Comparison of ENCODE assay signal across 8 cellular contexts in genomic region chr16:71526111-71526998, GRCh38. TPM values are rescaled to one million over a fixed set of nuclear protein-coding genes. Genes with fewer than 3 reads are reported as not detected.
A peak's percentile ranks its signal among the peaks of the same experiment; 100 is the strongest.
DNase-seq lines count a peak whose midpoint lies in the region; ATAC-seq and TF ChIP-seq lines count a peak whose summit lies in the region.

TSS of gene CHST4 (plus strand) at chr16:71526426. CDS start at chr16:71536678, 10,252 bp downstream.

- H3K27me3 ChIP-seq in adipocyte (replicated peaks; ENCODE audit: control insufficient read depth, insufficient read depth, low read length) (peaks cover 27% of the 10 kb centered on the region), mesenchymal stem cell (ENCODE audit: control insufficient read depth in 1 of 2, insufficient read depth in 1 of 2, low read length in 2 of 2) (peaks cover 22 to 31% of the 10 kb centered on the region in 2 experiments), spleen (replicated peaks in 1 of 7) (peaks cover 0 to 42% (median 6%) of the 10 kb centered on the region in 7 donors)

- H3K4me1 ChIP-seq in adipocyte (ENCODE audit: control insufficient read depth, insufficient read depth, low read length) = peaks cover 14% of the 10 kb centered on the region
- peaks cover 4% of the 10 kb centered on the region for H3K4me1 ChIP-seq in mesenchymal stem cell (ENCODE audit: control insufficient read depth, insufficient read depth, low read depth, low read length)
- no peaks in the 10 kb centered on the region for H3K4me1 ChIP-seq in spleen

- H3K9me3 ChIP-seq in adipocyte (ENCODE audit: control insufficient read depth, low read length) (no peaks in the 10 kb centered on the region), mesenchymal stem cell (ENCODE audit: control insufficient read depth, low read length) (no peaks in the 10 kb centered on the region), spleen (no peaks in the 10 kb centered on the region)

- no peak within 1 kb of the TSS for H4K91ac ChIP-seq in mesenchymal stem cell (ENCODE audit: low read length)

- intact Hi-C loops in spleen (cut with DNase I; ENCODE audit: low total_unique reads) = no loop called here

- peak within 1 kb of the TSS; percentile 4 for H3K27ac ChIP-seq in mesenchymal stem cell (ENCODE audit: low read length, poor library complexity, severe bottlenecking)
- H3K27ac ChIP-seq in spleen = no peak within 1 kb of the TSS

- no peak within 1 kb of the TSS for H3K14ac ChIP-seq in mesenchymal stem cell (ENCODE audit: low read length in 2 of 2)

- TF ChIP-seq CTCF in spleen (IDR thresholded peaks at IDR 0.05 in 8 of 11, conservative IDR thresholded peaks at IDR 0.05 in 3 of 11) = no peak

- H3K18ac ChIP-seq in mesenchymal stem cell (ENCODE audit: low read depth in 1 of 2, low read length in 2 of 2) = no peak within 1 kb of the TSS

- no peak within 1 kb of the TSS for H2BK12ac ChIP-seq in mesenchymal stem cell (ENCODE audit: low read length in 2 of 2)

- no peak for TF ChIP-seq POLR2A in spleen (IDR thresholded peaks at IDR 0.05)

- no peak within 1 kb of the TSS for H3K23ac ChIP-seq in mesenchymal stem cell (ENCODE audit: low read length in 2 of 2)

- ATAC-seq in GM21576 (IDR thresholded peaks at IDR 0.05; ENCODE audit: unreplicated experiment) = no peak
- no peak for ATAC-seq in HG03097 (IDR thresholded peaks at IDR 0.05; ENCODE audit: low FRiP score, unreplicated experiment)

- H2AK5ac ChIP-seq in mesenchymal stem cell (ENCODE audit: low read length, severe bottlenecking) = no peak within 1 kb of the TSS

- H3K9ac ChIP-seq in adipocyte (ENCODE audit: low read length) = peak within 1 kb of the TSS; percentile 11
- H3K9ac ChIP-seq in mesenchymal stem cell (ENCODE audit: low read length) = peak within 1 kb of the TSS; percentile 27

- peak within 1 kb of the TSS; percentile 15 for H3K4me2 ChIP-seq in mesenchymal stem cell (ENCODE audit: low read length, poor library complexity, severe bottlenecking)

- no peaks in the 10 kb centered on the region for H3K79me1 ChIP-seq in mesenchymal stem cell (replicated peaks; ENCODE audit: low read length, poor library complexity, severe bottlenecking)

- H2BK15ac ChIP-seq in mesenchymal stem cell (ENCODE audit: low read depth, poor library complexity, severe bottlenecking) = no peak within 1 kb of the TSS

- peak; percentile 61 for DNase-seq in DMS79 treated with DMSO at 0.1 percent for 48 hours (lab: John Stamatoyannopoulos, UW)
- peak; percentile 56 for DNase-seq in LHCN-M2 (ENCODE audit: low read depth)
- peak; percentile 63 for DNase-seq in adipocyte (ENCODE audit: low read depth)
- DNase-seq in mesenchymal stem cell = peak; percentile 24
- DNase-seq in spleen = no peak
- no peak for DNase-seq in COLO829 (ENCODE audit: low spot score)

- H3K4me3 ChIP-seq in adipocyte (ENCODE audit: low read length) (peak within 1 kb of the TSS; percentile 62), mesenchymal stem cell (ENCODE audit: insufficient read depth in 1 of 2, low read depth in 1 of 2, low read length in 2 of 2) (peak within 1 kb of the TSS in 1 of 2 experiments; percentile 27), spleen (peak within 1 kb of the TSS in 1 of 8 donors; percentile 39)

- H2AFZ ChIP-seq in mesenchymal stem cell (ENCODE audit: low read depth, low read length) = no peak within 1 kb of the TSS

- H3K4ac ChIP-seq in mesenchymal stem cell (ENCODE audit: low read depth in 1 of 2, low read length in 2 of 2) = no peak within 1 kb of the TSS

- H4K8ac ChIP-seq in mesenchymal stem cell (ENCODE audit: low read length) = no peak within 1 kb of the TSS

- WGBS in mesenchymal stem cell = 7% methylated on average over 9 of the region's 11 CpGs
- 23 to 35% (median 32%) methylated on average over 11 of the region's 11 CpGs for WGBS in spleen, 5 donors

- H2BK5ac ChIP-seq in mesenchymal stem cell (ENCODE audit: low read depth, low read length, poor library complexity, severe bottlenecking) = no peak within 1 kb of the TSS

- H3K36me3 ChIP-seq in adipocyte (ENCODE audit: control insufficient read depth, insufficient read depth, low read length, severe bottlenecking) = no peaks in the 10 kb centered on the region
- no peaks in the 10 kb centered on the region for H3K36me3 ChIP-seq in mesenchymal stem cell (ENCODE audit: control insufficient read depth in 1 of 2, insufficient read depth in 2 of 2, low read depth in 1 of 2, low read length in 2 of 2)
- H3K36me3 ChIP-seq in spleen = no peaks in the 10 kb centered on the region

- no peak within 1 kb of the TSS for H2BK120ac ChIP-seq in mesenchymal stem cell (ENCODE audit: low read depth, low read length)

RNA-seq across cellular contexts. Expression of gene CHST4, which starts in this region (rescaled TPM):
- total RNA-seq in LHCN-M2 (2014; rRNA removed) (0.17 TPM in 1 of 2 replicates, not detected in the other), spleen (not detected)
- polyA plus RNA-seq in LHCN-M2 (2012) = not detected
- polyA plus RNA-seq in mesenchymal stem cell (2013, experiment 1 of 2) = not detected
- not detected for polyA plus RNA-seq in mesenchymal stem cell (2013, experiment 2 of 2)
- polyA plus RNA-seq in spleen = under 1 TPM; 0.04 to 0.14 (median 0.10) TPM

Comparison
In these comparisons a context has a peak if more than half of its experiments do, and no peak if none do; other contexts are left out.
1. Peak in DNase-seq in LHCN-M2; RNA of the gene not detected or under 1 TPM.
2. DNase-seq: peak in DMS79 treated with DMSO at 0.1 percent for 48 hours (single experiment), adipocyte (single experiment) and mesenchymal stem cell (single experiment); none in spleen (single experiment) and COLO829 (single experiment).